In the genomic region with DNA sequence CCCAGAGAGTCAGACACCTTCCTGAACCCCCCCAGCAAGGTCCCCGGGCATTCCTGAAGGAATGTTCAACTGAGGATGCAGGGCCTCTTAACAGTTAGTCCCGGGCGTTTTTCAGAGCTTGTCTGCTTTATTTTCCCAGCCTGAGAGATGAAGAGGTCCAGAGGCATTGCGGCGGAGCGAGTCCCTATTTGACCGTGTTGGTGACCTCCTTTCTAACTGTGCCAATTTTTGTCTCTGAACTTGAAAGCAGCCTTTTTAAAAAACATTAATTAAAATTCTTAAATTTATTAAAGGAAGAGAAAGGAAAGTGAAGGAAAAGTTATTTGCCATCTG, we compare ENCODE assay signal across 8 cellular contexts. TPM values are rescaled to one million over a fixed set of nuclear protein-coding genes. Genes with fewer than 3 reads are reported as not detected.
DNase-seq lines count a peak whose midpoint lies in the region; ATAC-seq, FAIRE-seq and TF ChIP-seq lines count a peak whose summit lies in the region.

No MANE protein-coding gene starts in this region.

- TF ChIP-seq CTCF in adrenal gland (IDR thresholded peaks at IDR 0.05) (no peak), kidney (IDR thresholded peaks at IDR 0.05; ENCODE audit: borderline replicate concordance, extremely low read depth, insufficient read depth) (no peak)

- H3K9me3 ChIP-seq in ES-I3 (ENCODE audit: control insufficient read depth, insufficient read depth, low read length) (no peaks in the 10 kb centered on the region), adrenal gland (replicated peaks in 1 of 3) (no peaks in the 10 kb centered on the region), kidney (ENCODE audit: control insufficient read depth in 1 of 2, low read length in 2 of 2) (no peaks in the 10 kb centered on the region), thymus (ENCODE audit: control insufficient read depth) (no peaks in the 10 kb centered on the region)

- H3K27me3 ChIP-seq in adrenal gland (no peaks in the 10 kb centered on the region), thymus (ENCODE audit: control insufficient read depth, insufficient read depth) (no peaks in the 10 kb centered on the region)

- FAIRE-seq in kidney (lab: Jason Lieb, UNC): no peak

- H3K4me1 ChIP-seq in ES-I3 (ENCODE audit: insufficient read depth, low read length): peaks cover 28% of the 10 kb centered on the region
- H3K4me1 ChIP-seq in adrenal gland (replicated peaks in 1 of 2): peaks cover 8 to 19% of the 10 kb centered on the region in 2 donors
- H3K4me1 ChIP-seq in kidney (ENCODE audit: control insufficient read depth in 1 of 2, insufficient read depth in 1 of 2, low read depth in 1 of 2, low read length in 2 of 2): peaks cover 8 to 20% of the 10 kb centered on the region in 2 donors
- peaks cover 12% of the 10 kb centered on the region for H3K4me1 ChIP-seq in thymus (ENCODE audit: control insufficient read depth, insufficient read depth, low read length)

- no peak for TF ChIP-seq POLR2A in adrenal gland (IDR thresholded peaks at IDR 0.05)

- H3K4me3 ChIP-seq in adrenal gland (peak overlapping the region in 3 of 4 donors; percentile 40 to 96 (median 95)), kidney (ENCODE audit: low read length in 2 of 2) (peak overlapping the region; percentile 78 to 80), thymus (ENCODE audit: low read length) (peak overlapping the region; percentile 91)

- peak overlapping the region; percentile 78 for H3K9ac ChIP-seq in ES-I3 (ENCODE audit: low read depth, low read length)
- H3K9ac ChIP-seq in kidney (ENCODE audit: low read length in 2 of 2): peak overlapping the region; percentile 29 to 86

- DNase-seq in adrenal gland: no peak
- no peak for DNase-seq in kidney
- no peak for DNase-seq in activated CD4-positive, CD25-positive, alpha-beta regulatory T cell (lab: John Stamatoyannopoulos, UW)
- no peak for DNase-seq in DMS53 (lab: John Stamatoyannopoulos, UW)

- no peaks in the 10 kb centered on the region for H3K36me3 ChIP-seq in ES-I3 (ENCODE audit: insufficient read depth, low read length)
- no peaks in the 10 kb centered on the region for H3K36me3 ChIP-seq in adrenal gland (replicated peaks in 1 of 2)
- H3K36me3 ChIP-seq in kidney (ENCODE audit: control insufficient read depth in 1 of 2, insufficient read depth in 2 of 2, low read length in 2 of 2): no peaks in the 10 kb centered on the region
- H3K36me3 ChIP-seq in thymus (ENCODE audit: control insufficient read depth, insufficient read depth): no peaks in the 10 kb centered on the region

- WGBS in adrenal gland, 4 donors: 8 to 15% (median 8%) methylated on average over 7 of the region's 7 CpGs
- WGBS in thymus: 34% methylated on average over 7 of the region's 7 CpGs

- ATAC-seq in HG03095 (IDR thresholded peaks at IDR 0.05; ENCODE audit: unreplicated experiment) (peak; percentile 2), HG03025 (IDR thresholded peaks at IDR 0.05; ENCODE audit: low FRiP score, unreplicated experiment) (no peak)

- H3K27ac ChIP-seq in adrenal gland (peak overlapping the region; percentile 40 to 98 (median 85)), kidney (ENCODE audit: low read depth in 2 of 2, low read length in 2 of 2) (peak overlapping the region; percentile 80 to 88), thymus (ENCODE audit: low read depth) (peak overlapping the region; percentile 76)

- intact Hi-C loops in adrenal gland (cut with DNase I): no loop called here
- intact Hi-C loops in kidney (cut with DNase I): no loop called here

RNA-seq across cellular contexts. Expression of gene PTAR1, which starts 0.4 kb away (rescaled TPM):
- total RNA-seq in adrenal gland: 10 to 100 TPM; 23.2 to 70.4 (median 37.4) TPM
- 10 to 100 TPM in 1 of 3 donors, 1 to 10 TPM in 2; 3.7 to 20.2 (median 5.6) TPM for polyA plus RNA-seq in adrenal gland
- 61.4 TPM for total RNA-seq in kidney
- 7.7 TPM for polyA plus RNA-seq in kidney (ENCODE audit: insufficient read depth, low read depth, low replicate concordance)
- polyA plus RNA-seq in thymus: 16.6 TPM
